8 cellular contexts compared by ENCODE assay signal in genomic region chr5:172179032-172179989, GRCh38. TPM values are rescaled to one million over a fixed set of nuclear protein-coding genes. Genes with fewer than 3 reads are reported as not detected.
DNase-seq lines count a peak whose midpoint lies in the region; ATAC-seq and TF ChIP-seq lines count a peak whose summit lies in the region.

No MANE protein-coding gene starts in this region.

- H3K36me3 Mint-ChIP-seq in CD4-positive, alpha-beta memory T cell: peaks cover 19 to 64% of the 10 kb centered on the region in 2 donors
- H3K36me3 Mint-ChIP-seq in activated T-helper 1 cell treated with anti-CD3 and anti-CD28 coated beads, Interleukin-12 subunit alpha, Interleukin-12 subunit beta, Interleukin-2, Interleukin-4 antibody, amounts not matched to agents 30 ng/mL and 10 ng/mL and 1 ng/mL, durations not matched to agents 14 hours and 24 hours and 36 hours (ENCODE audit: low read depth): peaks cover 21% of the 10 kb centered on the region

- H2AFZ ChIP-seq in smooth muscle cell (ENCODE audit: low read depth): peak overlapping the region; percentile 30

- H3K4me3 ChIP-seq in CD4-positive, alpha-beta memory T cell (ENCODE audit: low read length in 2 of 2): peak overlapping the region; percentile 44 to 55
- no peak overlapping the region for H3K4me3 ChIP-seq in smooth muscle cell

- H3K27ac Mint-ChIP-seq in CD4-positive, alpha-beta memory T cell: peak overlapping the region; percentile 97 to 100 (median 99)
- peak overlapping the region; percentile 100 for H3K27ac Mint-ChIP-seq in activated T-helper 1 cell treated with anti-CD3 and anti-CD28 coated beads, Interleukin-12 subunit alpha, Interleukin-12 subunit beta, Interleukin-2, Interleukin-4 antibody, amounts not matched to agents 30 ng/mL and 10 ng/mL and 1 ng/mL, durations not matched to agents 14 hours and 24 hours and 36 hours

- CTCF ChIA-PET in CD4-positive, alpha-beta memory T cell (lab: Charles Lee; ENCODE audit: partially characterized antibody): interaction anchor here (0.6 to 14.7 kb wide), 8 partner anchors 8 to 111 kb away, joined by 3 to 429 read pairs (median 8); partner anchors contain the start of gene STK10

- H3K79me2 ChIP-seq in smooth muscle cell (ENCODE audit: low read depth): peaks cover 30% of the 10 kb centered on the region

- peak; percentile 41 for ATAC-seq in GM21528 (IDR thresholded peaks at IDR 0.05; ENCODE audit: low FRiP score, unreplicated experiment)

- peaks cover 7% of the 10 kb centered on the region for H3F3A ChIP-seq in smooth muscle cell (ENCODE audit: low read depth)

- no peaks in the 10 kb centered on the region for H3K27me3 Mint-ChIP-seq in CD4-positive, alpha-beta memory T cell
- no peaks in the 10 kb centered on the region for H3K27me3 Mint-ChIP-seq in activated T-helper 1 cell treated with anti-CD3 and anti-CD28 coated beads, Interleukin-12 subunit alpha, Interleukin-12 subunit beta, Interleukin-2, Interleukin-4 antibody, amounts not matched to agents 30 ng/mL and 10 ng/mL and 1 ng/mL, durations not matched to agents 14 hours and 24 hours and 36 hours (ENCODE audit: insufficient read depth)

- H3K36me3 ChIP-seq in CD4-positive, alpha-beta memory T cell (ENCODE audit: insufficient read depth, low read length): no peaks in the 10 kb centered on the region
- no peaks in the 10 kb centered on the region for H3K36me3 ChIP-seq in smooth muscle cell (ENCODE audit: low read depth)

- peaks cover 89% of the 10 kb centered on the region for H3K4me1 ChIP-seq in CD4-positive, alpha-beta memory T cell (ENCODE audit: insufficient read depth, low read length)
- H3K4me1 ChIP-seq in smooth muscle cell (ENCODE audit: low read depth): peaks cover 4% of the 10 kb centered on the region

- no peaks in the 10 kb centered on the region for H3K9me3 ChIP-seq in CD4-positive, alpha-beta memory T cell (ENCODE audit: control insufficient read depth in 1 of 2, low read length in 2 of 2)
- H3K9me3 ChIP-seq in smooth muscle cell (replicated peaks; ENCODE audit: low read depth): no peaks in the 10 kb centered on the region

- TF ChIP-seq CTCF in smooth muscle cell (IDR thresholded peaks at IDR 0.05; ENCODE audit: borderline replicate concordance, insufficient read depth, poor library complexity, severe bottlenecking): no peak

- POLR2A ChIA-PET in CD4-positive, alpha-beta memory T cell (lab: Charles Lee; ENCODE audit: partially characterized antibody): interaction anchor here (0.6 to 18.6 kb wide), 20 partner anchors 6 to 791 kb away, joined by 3 to 878 read pairs (median 6); partner anchors contain the start of genes DUSP1, FBXW11 and STK10

- peak overlapping the region; percentile 59 for H3K4me2 ChIP-seq in smooth muscle cell

- H3K27ac ChIP-seq in CD4-positive, alpha-beta memory T cell (ENCODE audit: low read depth, low read length): peak overlapping the region; percentile 96
- H3K27ac ChIP-seq in smooth muscle cell (ENCODE audit: low read depth): peak overlapping the region; percentile 34

- peaks cover 0 to 2% (median 0%) of the 10 kb centered on the region in 8 donors for H3K9me3 Mint-ChIP-seq in CD4-positive, alpha-beta memory T cell
- no peaks in the 10 kb centered on the region for H3K9me3 Mint-ChIP-seq in activated T-helper 1 cell treated with anti-CD3 and anti-CD28 coated beads, Interleukin-12 subunit alpha, Interleukin-12 subunit beta, Interleukin-2, Interleukin-4 antibody, amounts not matched to agents 30 ng/mL and 10 ng/mL and 1 ng/mL, durations not matched to agents 14 hours and 24 hours and 36 hours

- intact Hi-C loops in CD4-positive, alpha-beta memory T cell (cut with micrococcal nuclease): loop anchor here (1.0 kb wide), 1 partner anchor 8 kb away; no protein-coding TSS in a partner anchor
- intact Hi-C loops in activated T-helper 1 cell treated with anti-CD3 and anti-CD28 coated beads, Interleukin-12 subunit alpha, Interleukin-12 subunit beta, Interleukin-2, Interleukin-4 antibody, amounts not matched to agents 30 ng/mL and 10 ng/mL and 1 ng/mL, durations not matched to agents 14 hours and 24 hours and 36 hours (cut with micrococcal nuclease): loop anchor here (1.0 to 10.0 kb wide), 4 partner anchors 8 to 875 kb away; partner anchors contain the start of gene CREBRF
- intact Hi-C loops in cardiac septum (cut with DNase I): no loop called here

- no peaks in the 10 kb centered on the region for H3K27me3 ChIP-seq in CD4-positive, alpha-beta memory T cell (ENCODE audit: insufficient read depth, low read length)
- H3K27me3 ChIP-seq in smooth muscle cell (ENCODE audit: low read depth): no peaks in the 10 kb centered on the region

- no peak overlapping the region for H3K9ac ChIP-seq in smooth muscle cell (ENCODE audit: low read depth)

- 31% methylated on average over 17 of the region's 17 CpGs for WGBS in smooth muscle cell (ENCODE audit: low lambda C conversion rate)

- H3K4me1 Mint-ChIP-seq in CD4-positive, alpha-beta memory T cell: peaks cover 51 to 97% (median 74%) of the 10 kb centered on the region in 4 donors
- H3K4me1 Mint-ChIP-seq in activated T-helper 1 cell treated with anti-CD3 and anti-CD28 coated beads, Interleukin-12 subunit alpha, Interleukin-12 subunit beta, Interleukin-2, Interleukin-4 antibody, amounts not matched to agents 30 ng/mL and 10 ng/mL and 1 ng/mL, durations not matched to agents 14 hours and 24 hours and 36 hours (ENCODE audit: low read depth): peaks cover 87% of the 10 kb centered on the region

- peak overlapping the region; percentile 85 to 99 (median 94) for H3K4me3 Mint-ChIP-seq in CD4-positive, alpha-beta memory T cell
- peak overlapping the region; percentile 87 for H3K4me3 Mint-ChIP-seq in activated T-helper 1 cell treated with anti-CD3 and anti-CD28 coated beads, Interleukin-12 subunit alpha, Interleukin-12 subunit beta, Interleukin-2, Interleukin-4 antibody, amounts not matched to agents 30 ng/mL and 10 ng/mL and 1 ng/mL, durations not matched to agents 14 hours and 24 hours and 36 hours

- peak; percentile 63 to 84 (median 70) for DNase-seq in CD4-positive, alpha-beta memory T cell
- DNase-seq in MV-4-11 (lab: John Stamatoyannopoulos, UW) (peak; percentile 87), cardiac septum (ENCODE audit: low spot score) (peak; percentile 85), smooth muscle cell (lab: John Stamatoyannopoulos, UW; ENCODE audit: unreplicated experiment) (no peak), NCI-H1092 treated with DMSO at 0.1 percent for 48 hours (lab: John Stamatoyannopoulos, UW) (no peak), ureter (ENCODE audit: low spot score) (no peak)
- DNase-seq in activated T-helper 1 cell treated with anti-CD3 and anti-CD28 coated beads, Interleukin-12 subunit alpha, Interleukin-12 subunit beta, Interleukin-2, Interleukin-4 antibody, amounts not matched to agents 30 ng/mL and 10 ng/mL and 1 ng/mL, durations not matched to agents 14 hours and 24 hours and 36 hours (ENCODE audit: low spot score): peak; percentile 51

- peaks cover 6% of the 10 kb centered on the region for H4K20me1 ChIP-seq in smooth muscle cell (ENCODE audit: low read depth)

RNA-seq across cellular contexts. Expression of gene STK10, which starts 8.7 kb away (rescaled TPM):
- total RNA-seq in CD4-positive, alpha-beta memory T cell: 100 to 1,000 TPM; 306 to 314 TPM
- 100 to 1,000 TPM in 1 of 2 donors, 10 to 100 TPM in 1; 24.6 to 161 TPM for polyA plus RNA-seq in CD4-positive, alpha-beta memory T cell
- total RNA-seq in activated T-helper 1 cell treated with anti-CD3 and anti-CD28 coated beads, Interleukin-12 subunit alpha, Interleukin-12 subunit beta, Interleukin-2, Interleukin-4 antibody, amounts not matched to agents 30 ng/mL and 10 ng/mL and 1 ng/mL, durations not matched to agents 14 hours and 24 hours and 36 hours: 88.6 and 91.9 TPM in 2 replicates
- total RNA-seq in cardiac septum (12.1 TPM), smooth muscle cell (10.8 and 26.0 TPM in 2 replicates), ureter (41.9 TPM)
- polyA plus RNA-seq in smooth muscle cell: 10.7 and 15.5 TPM in 2 replicates

RNA-seq across cellular contexts. Expression of gene EFCAB9, which starts 14.7 kb away (rescaled TPM):
- total RNA-seq in CD4-positive, alpha-beta memory T cell: not detected
- not detected for polyA plus RNA-seq in CD4-positive, alpha-beta memory T cell
- not detected in 2 replicates for total RNA-seq in activated T-helper 1 cell treated with anti-CD3 and anti-CD28 coated beads, Interleukin-12 subunit alpha, Interleukin-12 subunit beta, Interleukin-2, Interleukin-4 antibody, amounts not matched to agents 30 ng/mL and 10 ng/mL and 1 ng/mL, durations not matched to agents 14 hours and 24 hours and 36 hours
- not detected for total RNA-seq in cardiac septum
- not detected in 2 replicates for total RNA-seq in smooth muscle cell
- polyA plus RNA-seq in smooth muscle cell: not detected in 2 replicates
- total RNA-seq in ureter: not detected

Comparison
In these comparisons a context has a peak if more than half of its experiments do, and no peak if none do; other contexts are left out.
1. DNase-seq: peak in CD4-positive, alpha-beta memory T cell (5 of 5), MV-4-11 (single experiment), activated T-helper 1 cell treated with anti-CD3 and anti-CD28 coated beads, Interleukin-12 subunit alpha, Interleukin-12 subunit beta, Interleukin-2, Interleukin-4 antibody, amounts not matched to agents 30 ng/mL and 10 ng/mL and 1 ng/mL, durations not matched to agents 14 hours and 24 hours and 36 hours (single experiment) and cardiac septum (single experiment); none in smooth muscle cell (single experiment), NCI-H1092 treated with DMSO at 0.1 percent for 48 hours (single experiment) and ureter (single experiment).